8 cellular contexts compared by ENCODE assay signal in the genomic region with DNA sequence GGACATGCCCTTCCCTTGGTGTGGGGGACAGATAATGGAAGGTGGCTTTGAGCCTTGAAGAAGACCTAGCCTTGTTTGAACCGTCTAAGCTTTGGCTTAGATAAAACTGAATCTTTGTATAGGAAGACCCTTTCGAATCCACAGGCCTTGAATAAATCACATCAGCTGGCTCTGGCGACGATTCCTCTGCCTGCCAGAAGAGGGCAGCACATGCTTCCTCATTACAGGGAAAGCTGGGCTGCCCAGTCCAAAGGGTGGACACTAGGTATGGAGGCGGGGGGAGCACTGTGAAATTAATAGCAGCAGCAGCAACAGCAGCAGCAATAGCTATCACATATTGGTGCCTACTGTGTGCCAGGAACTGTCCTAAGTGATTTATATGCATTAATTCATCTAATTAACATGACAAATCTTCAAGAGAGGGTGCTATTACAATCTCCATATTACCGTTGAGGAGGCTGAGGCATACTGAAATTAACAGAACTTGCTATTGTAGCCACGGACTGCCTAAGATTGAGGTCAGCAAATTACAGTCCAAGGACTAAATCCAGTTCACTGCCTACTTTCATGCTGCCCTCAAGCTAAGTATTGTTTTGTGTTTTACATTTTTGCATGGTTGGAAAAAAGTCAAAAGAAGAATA.
DNase-seq lines count a peak whose midpoint lies in the region; ATAC-seq, FAIRE-seq and TF ChIP-seq lines count a peak whose summit lies in the region.

No MANE protein-coding gene starts in this region.

- in situ Hi-C loops in ACHN (cut with HindIII; ENCODE audit: low pct_ligation_motif_present, low pct_unique_long_range_greater_than_20kb, low sequenced_read_pairs): no loop called here

- ATAC-seq in HG03342 (IDR thresholded peaks at IDR 0.05; ENCODE audit: unreplicated experiment): no peak

- peak; percentile 72 to 98 (median 92) for TF ChIP-seq CTCF in dorsolateral prefrontal cortex (IDR thresholded peaks at IDR 0.05 in 54 of 56, conservative IDR thresholded peaks at IDR 0.05 in 2 of 56; ENCODE audit: low read depth in 1 of 56, partially characterized antibody in 56 of 56)

- FAIRE-seq in GM19239 (lab: Jason Lieb, UNC): peak; percentile 63

- peak; percentile 48 for DNase-seq in ACHN
- peak; percentile 56 for DNase-seq in GM19239 (ENCODE audit: insufficient read length, low spot score)
- peak; percentile 49 for DNase-seq in NCI-H345 treated with DMSO at 0.1 percent for 48 hours (lab: John Stamatoyannopoulos, UW; ENCODE audit: unreplicated experiment)
- DNase-seq in activated CD4-positive, alpha-beta T cell treated with anti-CD3 and anti-CD28 coated beads, Interleukin-2, amount 50 U/mL, for 24 hours (ENCODE audit: low read depth in 1 of 2, low spot score in 1 of 2): peak; percentile 36 to 46
- DNase-seq in dorsolateral prefrontal cortex: peak; percentile 37 to 80 (median 60)
- peak; percentile 62 to 75 for DNase-seq in lung microvascular endothelial cell (ENCODE audit: low read depth in 2 of 2)
- DNase-seq in stimulated activated CD8-positive, alpha-beta memory T cell treated with anti-CD3 and anti-CD28 coated beads, Interleukin-12 subunit alpha, Interleukin-12 subunit beta, amount 100 ng/mL, for 1 hour (ENCODE audit: low read depth): peak; percentile 27

- no peak overlapping the region for H3K27ac ChIP-seq in dorsolateral prefrontal cortex

- intact Hi-C loops in dorsolateral prefrontal cortex (cut with DNase I): no loop called here

- H3K4me3 ChIP-seq in dorsolateral prefrontal cortex: no peak overlapping the region

- H3K27me3 ChIP-seq in dorsolateral prefrontal cortex: no peaks in the 10 kb centered on the region
